In genomic region chr2:208686665-208687064, GRCh38 we compare ENCODE assay signal across 13 cellular contexts.
"Had no signal": no experiment of that assay in that cellular context is flagged by ENCODE, and none has a peak within 500 bp of the region (broad histone marks: within the 10 kb centered on the region; RNA-seq: fewer than 3 reads in every experiment).

No MANE protein-coding gene starts in this region.

- DNase-seq: activated CD4-positive, alpha-beta T cell treated with anti-CD3 and anti-CD28 coated beads, Interleukin-2, amount 10 ng/mL, durations not matched to agents 7 days and 5 days; activated CD8-positive, alpha-beta memory T cell treated with anti-CD3 and anti-CD28 coated beads for 24 hours; activated gamma-delta T cell treated with Interleukin-2 at 50 U/mL for 16 hours; activated naive CD8-positive, alpha-beta T cell treated with anti-CD3 and anti-CD28 coated beads for 36 hours; amygdala; body of pancreas; central memory CD4-positive, alpha-beta T cell; foreskin fibroblast; glutamatergic neuron; kidney glomerular epithelial cell; retina had no signal

- ATAC-seq: body of pancreas; natural killer cell treated with Interleukin-12 subunit alpha and Interleukin-12 subunit beta and Interleukin-15 and Interleukin-18, amount 100 ng/mL, for 72 hours; stimulated activated memory B cell treated with anti-CD40 and anti-IgM and Interleukin-4, amounts not matched to agents 10 μg/mL and 1 μg/mL and 100 μg/mL, for 72 hours had no signal
